In the genomic region with DNA sequence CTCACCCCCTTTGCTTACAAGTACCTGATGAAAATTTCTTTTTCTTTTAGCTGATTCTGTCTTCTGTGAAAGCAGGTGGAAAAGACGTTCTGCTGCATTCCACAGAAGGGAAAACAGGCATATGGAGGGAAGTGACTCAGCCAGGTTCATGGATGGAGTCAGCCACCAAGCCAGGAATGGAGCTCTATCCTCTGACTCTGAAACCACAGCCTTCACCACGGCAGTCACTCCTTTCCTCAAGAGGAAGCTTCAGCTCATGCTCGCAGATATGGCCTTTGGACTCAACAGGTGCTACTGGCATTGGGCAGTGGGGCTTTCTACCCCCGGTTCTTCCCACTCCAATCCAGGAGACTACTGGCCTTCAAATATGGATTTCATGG, we compare ENCODE assay signal across 1 cellular context.
TF ChIP-seq lines count a peak whose summit lies in the region.

No MANE protein-coding gene starts in this region.

TF ChIP-seq in endothelial cell of umbilical vein, 7 proteins besides CTCF, POLR2A, EP300 and RAD21:
- TF ChIP-seq EZH2 (IDR thresholded peaks at IDR 0.05; ENCODE audit: borderline replicate concordance, low read depth, low read length, severe bottlenecking) (no peak), GATA2 (IDR thresholded peaks at IDR 0.05; ENCODE audit: insufficient read depth, insufficient read length, low read depth, low read length) (peak; percentile 37), JUN (IDR thresholded peaks at IDR 0.05; ENCODE audit: borderline replicate concordance, insufficient read depth, insufficient read length, low read depth) (peak; percentile 76), FOS (IDR thresholded peaks at IDR 0.05; ENCODE audit: borderline replicate concordance, insufficient read depth, low read length) (peak; percentile 97), MYC (IDR thresholded peaks at IDR 0.05; ENCODE audit: low read depth, low read length) (peak; percentile 30), POLR2AphosphoS5 (IDR thresholded peaks at IDR 0.05; ENCODE audit: insufficient read depth, low read depth, low read length) (peak; percentile 76)
- TF ChIP-seq, protein P1, sequence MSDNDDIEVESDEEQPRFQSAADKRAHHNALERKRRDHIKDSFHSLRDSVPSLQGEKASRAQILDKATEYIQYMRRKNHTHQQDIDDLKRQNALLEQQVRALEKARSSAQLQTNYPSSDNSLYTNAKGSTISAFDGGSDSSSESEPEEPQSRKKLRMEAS (IDR thresholded peaks at IDR 0.05; ENCODE audit: insufficient read depth, insufficient read length): no peak
